ENCODE assay signal across 9 cellular contexts in genomic region chr5:138753794-138754698, GRCh38. TPM values are rescaled to one million over a fixed set of nuclear protein-coding genes. Genes with fewer than 3 reads are reported as not detected.
DNase-seq lines count a peak whose midpoint lies in the region; ATAC-seq, FAIRE-seq and TF ChIP-seq lines count a peak whose summit lies in the region.
"Had no signal": no experiment of that assay in that cellular context is flagged by ENCODE, and none has a peak within 500 bp of the region (broad histone marks: within the 10 kb centered on the region; RNA-seq: fewer than 3 reads in every experiment).

No MANE protein-coding gene starts in this region.

- H3K9me3 ChIP-seq in endothelial cell of umbilical vein (replicated peaks; ENCODE audit: control insufficient read depth, insufficient read depth, low read length) (no peaks in the 10 kb centered on the region), mesenchymal stem cell (ENCODE audit: control insufficient read depth, low read length) (no peaks in the 10 kb centered on the region)

- peaks cover 54% of the 10 kb centered on the region for H3K79me2 ChIP-seq in endothelial cell of umbilical vein (ENCODE audit: control insufficient read depth, insufficient read depth, low read length)

- H3K9ac ChIP-seq in endothelial cell of umbilical vein (replicated peaks; ENCODE audit: extremely low read depth, insufficient read depth, low read length) (peak overlapping the region; percentile 99), mesenchymal stem cell (ENCODE audit: low read length) (peak overlapping the region; percentile 98)

- peak; percentile 96 for FAIRE-seq in endothelial cell of umbilical vein (lab: Jason Lieb, UNC)
- FAIRE-seq: colon had no signal

- H3K18ac ChIP-seq in mesenchymal stem cell (ENCODE audit: low read depth in 1 of 2, low read length in 2 of 2) = peak overlapping the region; percentile 97 to 98

- H2AFZ ChIP-seq in endothelial cell of umbilical vein (ENCODE audit: low read depth, low read length) = no peak overlapping the region
- H2AFZ ChIP-seq in mesenchymal stem cell (ENCODE audit: low read depth, low read length) = no peak overlapping the region

- dilution Hi-C loops in endothelial cell of umbilical vein (cut with MboI; ENCODE audit: extremely low pct_ligation_motif_present, low sequenced_read_pairs) = no loop called here

- peak overlapping the region; percentile 98 for H2BK5ac ChIP-seq in mesenchymal stem cell (ENCODE audit: low read depth, low read length, poor library complexity, severe bottlenecking)

- H3K27me3 ChIP-seq in endothelial cell of umbilical vein (ENCODE audit: control insufficient read depth in 2 of 2, insufficient read depth in 2 of 2, low read length in 2 of 2) = no peaks in the 10 kb centered on the region
- H3K27me3 ChIP-seq in mesenchymal stem cell (ENCODE audit: control insufficient read depth in 1 of 2, insufficient read depth in 1 of 2, low read length in 2 of 2) = no peaks in the 10 kb centered on the region

- peak overlapping the region; percentile 97 for H3K4me2 ChIP-seq in endothelial cell of umbilical vein (ENCODE audit: insufficient read depth, low read length)
- peak overlapping the region; percentile 56 for H3K4me2 ChIP-seq in mesenchymal stem cell (ENCODE audit: low read length, poor library complexity, severe bottlenecking)

- H4K91ac ChIP-seq in mesenchymal stem cell (ENCODE audit: low read length) = peak overlapping the region; percentile 83

- H3K4me1 ChIP-seq in endothelial cell of umbilical vein (ENCODE audit: control insufficient read depth, extremely low read depth, insufficient read depth, low read length) (peaks cover 14% of the 10 kb centered on the region), mesenchymal stem cell (ENCODE audit: control insufficient read depth, insufficient read depth, low read depth, low read length) (peaks cover 13% of the 10 kb centered on the region)

- peak overlapping the region; percentile 66 to 96 for H3K4ac ChIP-seq in mesenchymal stem cell (ENCODE audit: low read depth in 1 of 2, low read length in 2 of 2)

- peak overlapping the region; percentile 62 to 75 for H3K14ac ChIP-seq in mesenchymal stem cell (ENCODE audit: low read length in 2 of 2)

- H2BK12ac ChIP-seq in mesenchymal stem cell (ENCODE audit: low read length in 2 of 2) = no peak overlapping the region

- peaks cover 2% of the 10 kb centered on the region for H3K79me1 ChIP-seq in mesenchymal stem cell (replicated peaks; ENCODE audit: low read length, poor library complexity, severe bottlenecking)

- H2BK15ac ChIP-seq in mesenchymal stem cell (ENCODE audit: low read depth, poor library complexity, severe bottlenecking) = peak overlapping the region; percentile 92

- no peak overlapping the region for H2AK5ac ChIP-seq in mesenchymal stem cell (ENCODE audit: low read length, severe bottlenecking)

- POLR2A ChIA-PET in endothelial cell of umbilical vein (lab: Charles Lee) = no interaction called here

- no peak overlapping the region for H4K8ac ChIP-seq in mesenchymal stem cell (ENCODE audit: low read length)

- H3K36me3 ChIP-seq in endothelial cell of umbilical vein (ENCODE audit: control insufficient read depth in 2 of 2, extremely low read depth in 1 of 2, insufficient read depth in 2 of 2, low read length in 2 of 2) (no peaks in the 10 kb centered on the region), mesenchymal stem cell (ENCODE audit: control insufficient read depth in 1 of 2, insufficient read depth in 2 of 2, low read depth in 1 of 2, low read length in 2 of 2) (peaks cover 11 to 14% of the 10 kb centered on the region in 2 experiments)

- H3K4me3 ChIP-seq in endothelial cell of umbilical vein (replicated peaks in 1 of 3; ENCODE audit: insufficient read depth in 1 of 3, low read depth in 1 of 3, low read length in 3 of 3) = peak overlapping the region; percentile 58 to 94 (median 86)
- peak overlapping the region; percentile 86 to 96 for H3K4me3 ChIP-seq in mesenchymal stem cell (ENCODE audit: insufficient read depth in 1 of 2, low read depth in 1 of 2, low read length in 2 of 2)

- no peak for TF ChIP-seq CTCF in endothelial cell of umbilical vein (IDR thresholded peaks at IDR 0.05; ENCODE audit: extremely low read depth in 1 of 2, insufficient read depth in 1 of 2, low read depth in 1 of 2, low read length in 2 of 2)

- ATAC-seq in HG02610 (IDR thresholded peaks at IDR 0.05; ENCODE audit: unreplicated experiment) (peak; percentile 4), GM19351 (IDR thresholded peaks at IDR 0.05; ENCODE audit: unreplicated experiment) (no peak)

- WGBS in mesenchymal stem cell = under 1% methylated on average over 56 of the region's 58 CpGs

- peak overlapping the region; percentile 92 for H2BK120ac ChIP-seq in mesenchymal stem cell (ENCODE audit: low read depth, low read length)

- no peak for TF ChIP-seq POLR2A in endothelial cell of umbilical vein (IDR thresholded peaks at IDR 0.05; ENCODE audit: low read depth, low read length)

- H4K20me1 ChIP-seq in endothelial cell of umbilical vein (replicated peaks; ENCODE audit: control insufficient read depth, extremely low read depth, insufficient read depth, low read length) = peaks cover 2% of the 10 kb centered on the region

- H3K27ac ChIP-seq in endothelial cell of umbilical vein (ENCODE audit: insufficient read depth, low read depth, low read length) = peak overlapping the region; percentile 97
- peak overlapping the region; percentile 77 for H3K27ac ChIP-seq in mesenchymal stem cell (ENCODE audit: low read length, poor library complexity, severe bottlenecking)

- intact Hi-C loops in endothelial cell of umbilical vein (cut with micrococcal nuclease) = loop anchor here (1.0 to 5.0 kb wide), 4 partner anchors 57 to 179 kb away; partner anchors contain the start of gene HSPA9

- BruUV-seq in endothelial cell of umbilical vein (replicated peaks; lab: Mats Ljungman, UMichigan) = TSS peak; percentile 57

- CTCF ChIA-PET in endothelial cell of umbilical vein (lab: Charles Lee) = interaction anchor here (1.4 to 1.5 kb wide), 2 partner anchors 36 to 71 kb away, joined by 3 to 6 read pairs; no protein-coding TSS in a partner anchor

- H3K23ac ChIP-seq in mesenchymal stem cell (ENCODE audit: low read length in 2 of 2) = no peak overlapping the region

- no peaks in the 10 kb centered on the region for H3K9me1 ChIP-seq in endothelial cell of umbilical vein (replicated peaks; ENCODE audit: control insufficient read depth, extremely low read depth, insufficient read depth, low read length)

- DNase-seq in DMS53 (lab: John Stamatoyannopoulos, UW) (peak; percentile 95), NCI-H345 treated with DMSO at 0.1 percent for 48 hours (lab: John Stamatoyannopoulos, UW; ENCODE audit: unreplicated experiment) (peak; percentile 58), endothelial cell of umbilical vein (ENCODE audit: low read depth, low spot score) (peak; percentile 91), mesenchymal stem cell (peak; percentile 95)
- peak; percentile 73 for DNase-seq in activated CD8-positive, alpha-beta memory T cell treated with anti-CD3 and anti-CD28 coated beads for 24 hours
- DNase-seq in stimulated activated CD4-positive, alpha-beta T cell treated with anti-CD3 and anti-CD28 coated beads, TNF-alpha, amount 100 ng/mL, for 48 hours (ENCODE audit: low read depth in 3 of 3) = peak; percentile 35 to 60 (median 57)

TF ChIP-seq in endothelial cell of umbilical vein, 7 proteins besides CTCF, POLR2A, EP300 and RAD21:
- TF ChIP-seq POLR2AphosphoS5 (IDR thresholded peaks at IDR 0.05; ENCODE audit: insufficient read depth, low read depth, low read length) (no peak), FOS (IDR thresholded peaks at IDR 0.05; ENCODE audit: borderline replicate concordance, insufficient read depth, low read length) (no peak), EZH2 (IDR thresholded peaks at IDR 0.05; ENCODE audit: borderline replicate concordance, low read depth, low read length, severe bottlenecking) (no peak), MAX (IDR thresholded peaks at IDR 0.05; ENCODE audit: insufficient read depth, insufficient read length) (no peak)

RNA-seq across cellular contexts. Expression of gene CTNNA1, which starts 0.8 kb away (rescaled TPM):
- 394 and 420 TPM in 2 replicates for total RNA-seq in endothelial cell of umbilical vein
- polyA plus RNA-seq in endothelial cell of umbilical vein = 108 and 156 TPM in 2 replicates
- 218 and 223 TPM in 2 replicates for polyA plus RNA-seq in endothelial cell of umbilical vein (2011; cell fraction: cytosol; rRNA removed)
- 254 and 305 TPM in 2 replicates for polyA plus RNA-seq in endothelial cell of umbilical vein (2011; cell fraction: nucleus; rRNA removed)
- 286 and 341 TPM in 2 replicates for polyA plus RNA-seq in endothelial cell of umbilical vein (2012)
- polyA minus RNA-seq in endothelial cell of umbilical vein = 268 and 305 TPM in 2 replicates
- 101 TPM for polyA minus RNA-seq in endothelial cell of umbilical vein (2011; cell fraction: cytosol; rRNA and poly(A)+ RNA removed)
- polyA minus RNA-seq in endothelial cell of umbilical vein (2011; cell fraction: nucleus; rRNA and poly(A)+ RNA removed) = 181 and 203 TPM in 2 replicates
- 140 TPM for polyA plus RNA-seq in mesenchymal stem cell (2013, experiment 1 of 2)
- 144 TPM for polyA plus RNA-seq in mesenchymal stem cell (2013, experiment 2 of 2)
